In the genomic region with DNA sequence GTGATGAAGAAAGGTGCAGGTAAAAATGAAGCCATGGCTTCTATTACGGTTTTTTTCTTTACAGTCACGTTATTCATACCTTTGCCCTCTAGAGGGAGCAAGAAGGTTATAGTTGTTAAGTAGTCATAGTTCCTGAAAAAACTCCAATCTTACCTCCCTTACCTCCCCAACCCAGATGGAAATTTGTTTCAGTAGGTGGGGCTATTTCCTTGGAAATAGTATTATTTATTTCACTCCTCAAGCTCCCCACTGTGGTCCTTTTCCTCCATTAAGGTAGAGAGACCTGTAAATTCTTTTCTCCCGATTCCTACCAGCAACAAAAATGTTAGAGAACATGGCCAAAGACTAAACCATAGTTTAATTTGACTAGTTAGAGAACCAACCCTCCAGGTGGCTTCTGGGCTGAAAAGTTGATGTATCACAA, we compare ENCODE assay signal across 1 cellular context.
TF ChIP-seq lines count a peak whose summit lies in the region.

No MANE protein-coding gene starts in this region.

TF ChIP-seq in endothelial cell of umbilical vein, 7 proteins besides CTCF, POLR2A, EP300 and RAD21 (continued from another document):
- TF ChIP-seq, protein P1, sequence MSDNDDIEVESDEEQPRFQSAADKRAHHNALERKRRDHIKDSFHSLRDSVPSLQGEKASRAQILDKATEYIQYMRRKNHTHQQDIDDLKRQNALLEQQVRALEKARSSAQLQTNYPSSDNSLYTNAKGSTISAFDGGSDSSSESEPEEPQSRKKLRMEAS (IDR thresholded peaks at IDR 0.05; ENCODE audit: insufficient read depth, insufficient read length), result no peak
- no peak for TF ChIP-seq FOS (IDR thresholded peaks at IDR 0.05; ENCODE audit: borderline replicate concordance, insufficient read depth, low read length)
